17 cellular contexts compared by ENCODE assay signal in genomic region chr3:57733790-57734189, GRCh38.
"Had no signal": no experiment of that assay in that cellular context is flagged by ENCODE, and none has a peak within 500 bp of the region (broad histone marks: within the 10 kb centered on the region; RNA-seq: fewer than 3 reads in every experiment).

No MANE protein-coding gene starts in this region.

- H3K4me1 Mint-ChIP-seq: activated CD4-positive, alpha-beta T cell treated with anti-CD3 and anti-CD28 coated beads for 36 hours; activated naive CD8-positive, alpha-beta T cell treated with anti-CD3 and anti-CD28 coated beads, Interleukin-2, amount 50 U/mL, for 24 hours had no signal

- H3K27me3 Mint-ChIP-seq: activated naive CD8-positive, alpha-beta T cell treated with anti-CD3 and anti-CD28 coated beads, Interleukin-2, amount 50 U/mL, for 24 hours; stimulated activated naive CD8-positive, alpha-beta T cell treated with anti-CD3 and anti-CD28 coated beads, Interleukin-15, Interleukin-2, amounts not matched to agents 100 ng/mL and 50 ng/mL, for 24 hours had no signal

- DNase-seq: activated CD4-positive, alpha-beta T cell treated with anti-CD3 and anti-CD28 coated beads for 36 hours; activated CD8-positive, alpha-beta memory T cell treated with anti-CD3 and anti-CD28 coated beads, Interleukin-2, amount 50 U/mL, for 4 hours; activated CD8-positive, alpha-beta T cell treated with anti-CD3 and anti-CD28 coated beads for 36 hours; activated naive CD4-positive, alpha-beta T cell; activated naive CD8-positive, alpha-beta T cell treated with anti-CD3 and anti-CD28 coated beads, Interleukin-2, amount 50 U/mL, for 24 hours; caudate nucleus; colonic mucosa; gastrocnemius medialis; heart right ventricle; kidney glomerular epithelial cell; mucosa of descending colon; natural killer cell; occipital lobe; stimulated activated CD4-positive, alpha-beta T cell treated with anti-CD3 and anti-CD28 coated beads, Interleukin-4, amount 100 ng/mL, for 1 hour; T-helper 9 cell; upper lobe of left lung had no signal

- H3K27ac Mint-ChIP-seq: activated CD4-positive, alpha-beta T cell treated with anti-CD3 and anti-CD28 coated beads for 36 hours; activated CD8-positive, alpha-beta T cell treated with anti-CD3 and anti-CD28 coated beads for 36 hours; activated naive CD8-positive, alpha-beta T cell treated with anti-CD3 and anti-CD28 coated beads, Interleukin-2, amount 50 U/mL, for 24 hours; natural killer cell; stimulated activated naive CD8-positive, alpha-beta T cell treated with anti-CD3 and anti-CD28 coated beads, Interleukin-15, Interleukin-2, amounts not matched to agents 100 ng/mL and 50 ng/mL, for 24 hours had no signal

- ATAC-seq: activated CD4-positive, alpha-beta T cell treated with anti-CD3 and anti-CD28 coated beads for 36 hours; activated CD8-positive, alpha-beta T cell treated with anti-CD3 and anti-CD28 coated beads for 36 hours; activated naive CD8-positive, alpha-beta T cell treated with anti-CD3 and anti-CD28 coated beads, Interleukin-2, amount 50 U/mL, for 24 hours; gastrocnemius medialis; heart right ventricle; mucosa of descending colon; natural killer cell had no signal

- H3K36me3 Mint-ChIP-seq: natural killer cell had no signal

- H3K4me3 Mint-ChIP-seq: activated CD4-positive, alpha-beta T cell treated with anti-CD3 and anti-CD28 coated beads for 36 hours; activated CD8-positive, alpha-beta T cell treated with anti-CD3 and anti-CD28 coated beads for 36 hours; activated naive CD8-positive, alpha-beta T cell treated with anti-CD3 and anti-CD28 coated beads, Interleukin-2, amount 50 U/mL, for 24 hours; natural killer cell; stimulated activated naive CD8-positive, alpha-beta T cell treated with anti-CD3 and anti-CD28 coated beads, Interleukin-15, Interleukin-2, amounts not matched to agents 100 ng/mL and 50 ng/mL, for 24 hours had no signal

- H3K9me3 Mint-ChIP-seq: activated CD8-positive, alpha-beta T cell treated with anti-CD3 and anti-CD28 coated beads for 36 hours; activated naive CD8-positive, alpha-beta T cell treated with anti-CD3 and anti-CD28 coated beads, Interleukin-2, amount 50 U/mL, for 24 hours; natural killer cell; stimulated activated naive CD8-positive, alpha-beta T cell treated with anti-CD3 and anti-CD28 coated beads, Interleukin-15, Interleukin-2, amounts not matched to agents 100 ng/mL and 50 ng/mL, for 24 hours had no signal
